9 cellular contexts compared by ENCODE assay signal in genomic region chr3:18422972-18423371, GRCh38. TPM values are rescaled to one million over a fixed set of nuclear protein-coding genes. Genes with fewer than 3 reads are reported as not detected.
DNase-seq lines count a peak whose midpoint lies in the region; ATAC-seq, FAIRE-seq and TF ChIP-seq lines count a peak whose summit lies in the region.
"Had no signal": no experiment of that assay in that cellular context is flagged by ENCODE, and none has a peak within 500 bp of the region (broad histone marks: within the 10 kb centered on the region; RNA-seq: fewer than 3 reads in every experiment).

No MANE protein-coding gene starts in this region.

- peaks cover 7% of the 10 kb centered on the region for H3K27me3 Mint-ChIP-seq in IgD-negative memory B cell
- H3K27me3 Mint-ChIP-seq in natural killer cell treated with Interleukin-12 subunit alpha and Interleukin-12 subunit beta and Interleukin-15 and Interleukin-18, amount 100 ng/mL, for 72 hours: no peaks in the 10 kb centered on the region

- FAIRE-seq in HTR-8/SVneo (lab: Jason Lieb, UNC): no peak

- H3K9me3 Mint-ChIP-seq in IgD-negative memory B cell: no peaks in the 10 kb centered on the region
- H3K9me3 Mint-ChIP-seq in natural killer cell treated with Interleukin-12 subunit alpha and Interleukin-12 subunit beta and Interleukin-15 and Interleukin-18, amount 100 ng/mL, for 72 hours: no peaks in the 10 kb centered on the region

- H3K36me3 Mint-ChIP-seq in IgD-negative memory B cell: peaks cover 3% of the 10 kb centered on the region
- peaks cover 54% of the 10 kb centered on the region for H3K36me3 Mint-ChIP-seq in natural killer cell treated with Interleukin-12 subunit alpha and Interleukin-12 subunit beta and Interleukin-15 and Interleukin-18, amount 100 ng/mL, for 72 hours

- TF ChIP-seq CTCF in AG10803 (conservative IDR thresholded peaks at IDR 0.05; ENCODE audit: low read length) (no peak), coronary artery (IDR thresholded peaks at IDR 0.05) (no peak)

- H3K27ac Mint-ChIP-seq in IgD-negative memory B cell: peak overlapping the region in 2 of 3 donors; percentile 55 to 86
- H3K27ac Mint-ChIP-seq in natural killer cell treated with Interleukin-12 subunit alpha and Interleukin-12 subunit beta and Interleukin-15 and Interleukin-18, amount 100 ng/mL, for 72 hours: peak overlapping the region; percentile 79 to 95

- H3K4me3 Mint-ChIP-seq in IgD-negative memory B cell: peak overlapping the region; percentile 74 to 97 (median 92)
- peak overlapping the region; percentile 92 for H3K4me3 Mint-ChIP-seq in natural killer cell treated with Interleukin-12 subunit alpha and Interleukin-12 subunit beta and Interleukin-15 and Interleukin-18, amount 100 ng/mL, for 72 hours

- H3K4me3 ChIP-seq in AG10803 (ENCODE audit: low read length) (peak overlapping the region; percentile 79; the same call in 1 of the 2 replicates), coronary artery (peak overlapping the region; percentile 96)

- no peak for ATAC-seq in natural killer cell treated with Interleukin-12 subunit alpha and Interleukin-12 subunit beta and Interleukin-15 and Interleukin-18, amount 100 ng/mL, for 72 hours
- no peak for ATAC-seq in HG03378 (IDR thresholded peaks at IDR 0.05; ENCODE audit: unreplicated experiment)

- DNase-seq in AG10803 (ENCODE audit: low read depth) (no peak), coronary artery (ENCODE audit: low spot score) (no peak), SW480 (ENCODE audit: low spot score) (no peak), T-helper 9 cell (no peak), HTR-8/SVneo (ENCODE audit: insufficient read length, low spot score) (no peak)
- no peak for DNase-seq in natural killer cell treated with Interleukin-12 subunit alpha and Interleukin-12 subunit beta and Interleukin-15 and Interleukin-18, amount 100 ng/mL, for 72 hours (ENCODE audit: low spot score)
- DNase-seq: NCI-H446 had no signal

- H3K27ac ChIP-seq in coronary artery: peak overlapping the region; percentile 90 to 94

- H3K4me1 Mint-ChIP-seq in IgD-negative memory B cell: peaks cover 17 to 22% (median 19%) of the 10 kb centered on the region in 3 donors
- H3K4me1 Mint-ChIP-seq in natural killer cell treated with Interleukin-12 subunit alpha and Interleukin-12 subunit beta and Interleukin-15 and Interleukin-18, amount 100 ng/mL, for 72 hours (ENCODE audit: low read depth in 2 of 2): peaks cover 57 to 75% of the 10 kb centered on the region in 2 donors

RNA-seq across cellular contexts. Expression of gene SATB1, which starts 2.2 kb away (rescaled TPM):
- 11.5 TPM for polyA plus RNA-seq in IgD-negative memory B cell
- 100 to 1,000 TPM; 401 to 512 TPM for total RNA-seq in natural killer cell treated with Interleukin-12 subunit alpha and Interleukin-12 subunit beta and Interleukin-15 and Interleukin-18, amount 100 ng/mL, for 72 hours
